In genomic region chr1:110004583-110004982, GRCh38 we compare ENCODE assay signal across 9 cellular contexts. TPM values are rescaled to one million over a fixed set of nuclear protein-coding genes. Genes with fewer than 3 reads are reported as not detected.
DNase-seq lines count a peak whose midpoint lies in the region; ATAC-seq and TF ChIP-seq lines count a peak whose summit lies in the region.
"Had no signal": no experiment of that assay in that cellular context is flagged by ENCODE, and none has a peak within 500 bp of the region (broad histone marks: within the 10 kb centered on the region; RNA-seq: fewer than 3 reads in every experiment).

No MANE protein-coding gene starts in this region.

- peaks cover 47% of the 10 kb centered on the region for H3K4me1 ChIP-seq in SJSA1 (replicated peaks)
- peaks cover 36 to 47% (median 36%) of the 10 kb centered on the region in 3 donors for H3K4me1 ChIP-seq in skeletal muscle tissue (ENCODE audit: control insufficient read depth in 3 of 3, insufficient read depth in 3 of 3, low read length in 3 of 3)

- H3K27me3 ChIP-seq in SJSA1 (replicated peaks) (no peaks in the 10 kb centered on the region), skeletal muscle tissue (ENCODE audit: control insufficient read depth in 3 of 3, insufficient read depth in 3 of 3, low read length in 3 of 3) (no peaks in the 10 kb centered on the region)

- ATAC-seq in GM19467 (IDR thresholded peaks at IDR 0.05; ENCODE audit: unreplicated experiment) = no peak

- H3K27ac ChIP-seq in SJSA1 = peak overlapping the region; percentile 92
- peak overlapping the region; percentile 88 for H3K27ac ChIP-seq in skeletal muscle tissue (ENCODE audit: low read depth, low read length)

- no peak for TF ChIP-seq CTCF in fibroblast of villous mesenchyme (IDR thresholded peaks at IDR 0.05; ENCODE audit: insufficient read depth, low read depth, low read length)

- peaks cover 31% of the 10 kb centered on the region for H3K36me3 ChIP-seq in SJSA1
- peaks cover 3 to 10% (median 5%) of the 10 kb centered on the region in 3 donors for H3K36me3 ChIP-seq in skeletal muscle tissue (ENCODE audit: control insufficient read depth in 3 of 3, insufficient read depth in 3 of 3, low read length in 3 of 3)

- H3K9me3 ChIP-seq in SJSA1 (replicated peaks) (no peaks in the 10 kb centered on the region), skeletal muscle tissue (ENCODE audit: control insufficient read depth in 3 of 3, low read length in 3 of 3) (no peaks in the 10 kb centered on the region)

- DNase-seq in DMS79 (lab: John Stamatoyannopoulos, UW) = peak; percentile 14
- no peak for DNase-seq in DMS79 treated with DMSO at 0.1 percent for 48 hours (lab: John Stamatoyannopoulos, UW)
- DNase-seq in SJSA1 (ENCODE audit: low read depth in 1 of 2, low spot score in 2 of 2) = no peak
- DNase-seq in fibroblast of villous mesenchyme (ENCODE audit: low read depth) = no peak
- no peak for DNase-seq in Ammon's horn (ENCODE audit: low spot score)
- DNase-seq in cerebellar cortex (ENCODE audit: low spot score) = no peak
- DNase-seq: 8988T had no signal

- H3K9ac ChIP-seq in skeletal muscle tissue (ENCODE audit: low read depth in 1 of 3, low read length in 3 of 3) = peak overlapping the region; percentile 47 to 71 (median 71)

- H3K4me3 ChIP-seq in SJSA1 = no peak overlapping the region
- peak overlapping the region; percentile 49 for H3K4me3 ChIP-seq in fibroblast of villous mesenchyme (ENCODE audit: low read depth, low read length)
- H3K4me3 ChIP-seq in skeletal muscle tissue (ENCODE audit: low read length in 3 of 3) = peak overlapping the region; percentile 49 to 76 (median 65)

RNA-seq across cellular contexts. Expression of gene AHCYL1, which starts 20.0 kb away (rescaled TPM):
- 28.9 and 44.9 TPM in 2 replicates for total RNA-seq in SJSA1 (2014; rRNA removed; shearing (Covaris generic))
- total RNA-seq in fibroblast of villous mesenchyme (49.0 and 66.9 TPM in 2 replicates), skeletal muscle tissue (21.9 TPM)

RNA-seq across cellular contexts. Expression of gene STRIP1, which starts 29.8 kb away (rescaled TPM):
- total RNA-seq in SJSA1 (2014; rRNA removed; shearing (Covaris generic)) = 27.5 and 31.6 TPM in 2 replicates
- total RNA-seq in fibroblast of villous mesenchyme (48.3 and 52.2 TPM in 2 replicates), skeletal muscle tissue (37.1 TPM)
